Comparison of ENCODE assay signal across 1 cellular context in the genomic region with DNA sequence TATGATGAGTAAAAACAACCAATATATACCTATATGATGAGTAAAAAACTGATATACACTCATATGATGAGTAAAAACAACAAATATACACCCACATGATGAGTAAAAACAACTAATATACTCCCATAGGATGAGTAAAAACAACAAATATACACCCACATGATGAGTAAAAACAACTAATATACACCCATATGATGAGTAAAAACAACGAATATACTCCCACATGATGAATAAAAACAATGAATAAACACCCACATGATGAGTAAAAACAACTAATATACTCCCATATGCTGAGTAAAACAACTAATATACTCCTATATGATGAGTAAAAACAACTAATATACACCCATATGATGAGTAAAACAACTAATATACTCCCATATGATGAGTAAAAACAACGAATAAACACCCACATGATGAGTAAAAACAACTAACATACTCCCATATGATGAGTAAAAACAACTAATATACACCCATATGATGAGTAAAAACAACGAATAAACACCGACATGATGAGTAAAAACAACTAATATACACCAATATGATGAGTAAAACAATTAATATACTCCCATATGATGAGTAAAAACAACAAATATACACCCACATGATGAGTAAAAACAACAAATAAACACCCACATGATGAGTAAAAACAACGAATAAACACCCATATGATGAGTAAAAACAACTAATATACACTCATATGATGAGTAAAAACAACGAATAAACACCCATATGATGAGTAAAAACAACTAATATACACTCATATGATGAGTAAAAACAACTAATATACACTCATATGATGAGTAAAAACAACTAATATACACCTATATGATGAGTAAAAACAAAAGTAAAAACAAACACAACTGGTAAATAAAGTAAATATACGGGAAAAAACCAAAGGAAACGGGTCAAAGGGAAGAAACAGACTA.
A peak's percentile ranks its signal among the peaks of the same experiment; 100 is the strongest.
TF ChIP-seq lines count a peak whose summit lies in the region.

No MANE protein-coding gene starts in this region.

TF ChIP-seq in GM12878, 131 proteins besides CTCF, POLR2A, EP300 and RAD21:
- TF ChIP-seq, protein P1, sequence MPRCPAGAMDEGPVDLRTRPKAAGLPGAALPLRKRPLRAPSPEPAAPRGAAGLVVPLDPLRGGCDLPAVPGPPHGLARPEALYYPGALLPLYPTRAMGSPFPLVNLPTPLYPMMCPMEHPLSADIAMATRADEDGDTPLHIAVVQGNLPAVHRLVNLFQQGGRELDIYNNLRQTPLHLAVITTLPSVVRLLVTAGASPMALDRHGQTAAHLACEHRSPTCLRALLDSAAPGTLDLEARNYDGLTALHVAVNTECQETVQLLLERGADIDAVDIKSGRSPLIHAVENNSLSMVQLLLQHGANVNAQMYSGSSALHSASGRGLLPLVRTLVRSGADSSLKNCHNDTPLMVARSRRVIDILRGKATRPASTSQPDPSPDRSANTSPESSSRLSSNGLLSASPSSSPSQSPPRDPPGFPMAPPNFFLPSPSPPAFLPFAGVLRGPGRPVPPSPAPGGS (IDR thresholded peaks at IDR 0.05; ENCODE audit: borderline replicate concordance, insufficient read depth, low read depth, low read length, poor library complexity, severe bottlenecking), result peak; percentile 38
- TF ChIP-seq RUNX3 (IDR thresholded peaks at IDR 0.05; ENCODE audit: low read length) (peak; percentile 37; the same call in 1 of the 2 replicates), JUNB (IDR thresholded peaks at IDR 0.05) (peak; percentile 92)
